13 cellular contexts compared by ENCODE assay signal in the genomic region with DNA sequence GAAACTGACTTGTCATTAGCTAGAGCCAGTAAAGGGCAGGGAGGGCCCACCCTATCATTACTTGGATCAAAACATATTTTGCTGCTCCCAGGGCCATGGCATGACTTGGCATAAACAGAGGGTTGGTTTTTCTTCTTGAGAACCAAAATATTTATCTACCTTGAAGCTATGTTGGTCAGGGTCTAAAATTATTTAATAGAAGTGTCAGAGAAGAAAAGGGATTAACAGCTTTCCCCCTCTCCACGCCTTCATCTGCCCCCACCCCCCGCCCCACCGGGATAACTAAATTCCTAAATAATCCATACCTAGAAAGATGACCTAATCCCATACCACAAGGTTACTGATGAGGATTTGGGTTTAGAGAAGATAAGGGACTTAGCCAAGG. TPM values are rescaled to one million over a fixed set of nuclear protein-coding genes. Genes with fewer than 3 reads are reported as not detected.
DNase-seq lines count a peak whose midpoint lies in the region; ATAC-seq and TF ChIP-seq lines count a peak whose summit lies in the region.
"Had no signal": no experiment of that assay in that cellular context is flagged by ENCODE, and none has a peak within 500 bp of the region (broad histone marks: within the 10 kb centered on the region; RNA-seq: fewer than 3 reads in every experiment).

No MANE protein-coding gene starts in this region.

- ATAC-seq in GM23338 (no peak), HG03159 (IDR thresholded peaks at IDR 0.05; ENCODE audit: unreplicated experiment) (no peak)

- H3K27ac Mint-ChIP-seq in GM23338 (peak overlapping the region; percentile 90; the same call in 1 of the 2 replicates), endodermal cell (peak overlapping the region; percentile 38)

- H3K36me3 Mint-ChIP-seq in GM23338 (ENCODE audit: low read depth) (peaks cover under 1% of the 10 kb centered on the region; the same call in 2 of the 3 replicates), endodermal cell (ENCODE audit: low read depth) (no peaks in the 10 kb centered on the region)

- no peaks in the 10 kb centered on the region for H4K20me1 ChIP-seq in GM23338 (replicated peaks; ENCODE audit: insufficient read depth)

- H2AFZ ChIP-seq in GM23338: no peak overlapping the region; the same call in 1 of the 2 replicates
- peak overlapping the region; percentile 65 for H2AFZ ChIP-seq in parathyroid adenoma

- H3K36me3 ChIP-seq in GM23338 (ENCODE audit: insufficient read depth): no peaks in the 10 kb centered on the region
- H3K36me3 ChIP-seq in endodermal cell (ENCODE audit: control insufficient read depth, insufficient read depth, low read length): no peaks in the 10 kb centered on the region
- no peaks in the 10 kb centered on the region for H3K36me3 ChIP-seq in parathyroid adenoma (ENCODE audit: control insufficient read depth, insufficient read depth, low read length)

- H3K4me2 ChIP-seq in GM23338: peak overlapping the region; percentile 60
- H3K4me2 ChIP-seq in parathyroid adenoma (ENCODE audit: low read length): peak overlapping the region; percentile 1

- H3K27me3 ChIP-seq in GM23338 (ENCODE audit: insufficient read depth) (peaks cover 15% of the 10 kb centered on the region), endodermal cell (ENCODE audit: control insufficient read depth, insufficient read depth, low read length, poor library complexity, severe bottlenecking) (no peaks in the 10 kb centered on the region), parathyroid adenoma (ENCODE audit: control insufficient read depth, insufficient read depth, low read length) (no peaks in the 10 kb centered on the region)

- H3K9me3 ChIP-seq in endodermal cell (ENCODE audit: control insufficient read depth, low read length): no peaks in the 10 kb centered on the region
- H3K9me3 ChIP-seq in parathyroid adenoma (ENCODE audit: control insufficient read depth, low read length): no peaks in the 10 kb centered on the region

- H3K27me3 Mint-ChIP-seq in GM23338 (ENCODE audit: insufficient read depth, low read depth, poor library complexity): peaks cover 21% of the 10 kb centered on the region
- peaks cover 10% of the 10 kb centered on the region for H3K27me3 Mint-ChIP-seq in endodermal cell (ENCODE audit: insufficient read depth)
- H3K27me3 Mint-ChIP-seq: CD4-positive, alpha-beta memory T cell had no signal

- no peak for DNase-seq in GM23338 (ENCODE audit: low spot score)
- DNase-seq in OCI-M1 (lab: John Stamatoyannopoulos, UW): peak; percentile 64
- DNase-seq in endodermal cell: no peak
- no peak for DNase-seq in cerebellar cortex (ENCODE audit: low spot score)
- no peak for DNase-seq in H4 (ENCODE audit: low spot score)
- DNase-seq: CD4-positive, alpha-beta memory T cell; DND-41; GOT3; NCI-H1436 treated with DMSO at 0.1 percent for 48 hours; NCI-H2081; NCI-H510A treated with DMSO at 0.1 percent for 48 hours had no signal

- peaks cover 5% of the 10 kb centered on the region; the same call in 2 of the 3 replicates for H3K9me3 Mint-ChIP-seq in GM23338
- no peaks in the 10 kb centered on the region for H3K9me3 Mint-ChIP-seq in endodermal cell

- no peak for TF ChIP-seq CTCF in GM23338 (conservative IDR thresholded peaks at IDR 0.05; ENCODE audit: low read depth in 2 of 2)
- TF ChIP-seq CTCF in endodermal cell (conservative IDR thresholded peaks at IDR 0.05): no peak
- no peak for TF ChIP-seq CTCF in parathyroid adenoma (IDR thresholded peaks at IDR 0.05)

- H3K9ac ChIP-seq in endodermal cell (ENCODE audit: extremely low read depth, low read length, poor library complexity, severe bottlenecking): peak overlapping the region; percentile 18
- no peak overlapping the region for H3K9ac ChIP-seq in parathyroid adenoma

- H3K4me3 ChIP-seq in GM23338: no peak overlapping the region
- H3K4me3 ChIP-seq in endodermal cell (ENCODE audit: low read length): no peak overlapping the region
- no peak overlapping the region for H3K4me3 ChIP-seq in parathyroid adenoma (ENCODE audit: low read depth, low read length)

- no peaks in the 10 kb centered on the region for H3K9me2 ChIP-seq in GM23338 (ENCODE audit: insufficient read depth)

- H3K4me1 ChIP-seq in GM23338 (ENCODE audit: insufficient read depth) (peaks cover 34% of the 10 kb centered on the region), endodermal cell (ENCODE audit: control insufficient read depth, insufficient read depth, low read length) (no peaks in the 10 kb centered on the region), parathyroid adenoma (peaks cover 14% of the 10 kb centered on the region)

- H3K4me1 Mint-ChIP-seq in GM23338 (peaks cover 26% of the 10 kb centered on the region), endodermal cell (peaks cover 12% of the 10 kb centered on the region)

- peaks cover 16% of the 10 kb centered on the region for H3F3A ChIP-seq in GM23338 (replicated peaks; ENCODE audit: low read depth)

- H3K4me3 Mint-ChIP-seq in GM23338 (no peak overlapping the region), endodermal cell (no peak overlapping the region)
- H3K4me3 Mint-ChIP-seq: CD4-positive, alpha-beta memory T cell had no signal

- no peak overlapping the region; the same call in 1 of the 2 replicates for H3K27ac ChIP-seq in GM23338 (ENCODE audit: low read depth)
- no peak overlapping the region for H3K27ac ChIP-seq in endodermal cell (ENCODE audit: low read depth, low read length)
- peak overlapping the region; percentile 61 for H3K27ac ChIP-seq in parathyroid adenoma

- H3K79me2 ChIP-seq in GM23338 (replicated peaks; ENCODE audit: insufficient read depth) (peaks cover 5% of the 10 kb centered on the region), parathyroid adenoma (peaks cover 3% of the 10 kb centered on the region)

- WGBS in endodermal cell (ENCODE audit: insufficient coverage in 1 of 2, insufficient read length in 1 of 2), 2 experiments: no CpG with 5 or more reads among the region's 3 CpGs

TF ChIP-seq in GM23338, 12 proteins besides CTCF, POLR2A, EP300 and RAD21 (continues in another document):
- TF ChIP-seq ZNF114 (CRISPR knock-in tag; IDR thresholded peaks at IDR 0.05) (no peak), CREB1 (CRISPR knock-in tag; IDR thresholded peaks at IDR 0.05; ENCODE audit: low read depth) (no peak), EZH2 (IDR thresholded peaks at IDR 0.05; ENCODE audit: low read depth, unreplicated experiment) (no peak), ZNF331 (CRISPR knock-in tag; IDR thresholded peaks at IDR 0.05; ENCODE audit: low read depth) (no peak), REST (IDR thresholded peaks at IDR 0.05; ENCODE audit: unreplicated experiment) (no peak), JUNB (IDR thresholded peaks at IDR 0.05; ENCODE audit: unreplicated experiment) (no peak), NANOG (IDR thresholded peaks at IDR 0.05; ENCODE audit: borderline replicate concordance) (no peak), STAT1 (IDR thresholded peaks at IDR 0.05; ENCODE audit: unreplicated experiment) (no peak)

RNA-seq across cellular contexts. Expression of gene USP7, which starts 3.7 kb away (rescaled TPM):
- 130 and 169 TPM in 2 replicates for total RNA-seq in GM23338 (2014; rRNA removed; shearing (Covaris generic))
- polyA plus RNA-seq in GM23338 (2016; fragmentation: Nextera tagmentation; extraction: Ambion mirVana): 39.9 and 42.3 TPM in 2 replicates
- 100 to 1,000 TPM; 114 to 140 TPM for total RNA-seq in endodermal cell
- polyA plus RNA-seq in endodermal cell (2013, experiment 1 of 2): 101 TPM
- polyA plus RNA-seq in endodermal cell (2013, experiment 2 of 2): 95.6 TPM
- total RNA-seq in H4 (2014; rRNA removed; shearing (Covaris generic)): 14.4 and 33.8 TPM in 2 replicates
